ENCODE assay signal across 15 cellular contexts in the genomic region with DNA sequence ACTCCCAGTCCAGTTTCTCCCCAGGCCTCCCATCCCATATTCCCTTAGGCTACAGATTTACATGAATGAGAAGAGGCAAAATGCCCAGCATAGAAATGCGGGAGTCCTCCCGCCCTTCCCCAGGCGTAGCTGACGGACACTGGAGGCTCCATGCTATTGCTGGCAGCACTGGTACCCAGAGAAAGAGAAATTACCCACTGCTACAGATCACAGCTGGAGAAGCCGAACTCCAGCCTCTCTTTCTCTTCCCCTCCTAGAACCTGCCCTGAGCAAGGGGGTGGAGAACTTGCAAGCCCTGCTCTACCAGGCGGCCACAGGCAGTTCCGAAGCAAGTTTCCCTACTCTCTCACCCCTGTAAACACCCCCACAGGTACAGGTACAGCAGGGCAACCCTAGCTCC. TPM values are rescaled to one million over a fixed set of nuclear protein-coding genes. Genes with fewer than 3 reads are reported as not detected.
A peak's percentile ranks its signal among the peaks of the same experiment; 100 is the strongest.
DNase-seq lines count a peak whose midpoint lies in the region; TF ChIP-seq lines count a peak whose summit lies in the region.
"Had no signal": no experiment of that assay in that cellular context is flagged by ENCODE, and none has a peak within 500 bp of the region (broad histone marks: within the 10 kb centered on the region; RNA-seq: fewer than 3 reads in every experiment).

No MANE protein-coding gene starts in this region.

- H2AK5ac ChIP-seq in neuronal stem cell (ENCODE audit: low read depth, low read length), result no peak overlapping the region

- no peak overlapping the region for H2BK15ac ChIP-seq in neuronal stem cell (ENCODE audit: low read length)

- no peak overlapping the region for H2BK12ac ChIP-seq in neuronal stem cell (ENCODE audit: low read length)

- no peak for TF ChIP-seq CTCF in transverse colon (IDR thresholded peaks at IDR 0.05)

- H3K79me2 ChIP-seq in GM23248 (ENCODE audit: insufficient read depth), result peaks cover 37% of the 10 kb centered on the region

- no peak overlapping the region for H2BK5ac ChIP-seq in neuronal stem cell (ENCODE audit: low read length)

- H3K4me2 ChIP-seq in GM23248 (ENCODE audit: unreplicated experiment) (no peak overlapping the region), neuronal stem cell (ENCODE audit: insufficient read depth, low read length, poor library complexity, severe bottlenecking) (no peak overlapping the region)

- intact Hi-C loops in transverse colon (cut with DNase I; ENCODE audit: low total_unique reads), result no loop called here

- H2BK120ac ChIP-seq in neuronal stem cell (ENCODE audit: low read depth, low read length), result no peak overlapping the region

- no peak overlapping the region for H3K14ac ChIP-seq in neuronal stem cell (ENCODE audit: low read length)

- H2AFZ ChIP-seq in GM23248, result no peak overlapping the region
- no peak overlapping the region for H2AFZ ChIP-seq in neuronal stem cell (ENCODE audit: low read length)

- no peaks in the 10 kb centered on the region for H3K27me3 ChIP-seq in GM23248 (replicated peaks; ENCODE audit: insufficient read depth)
- H3K27me3 ChIP-seq in adipocyte (replicated peaks; ENCODE audit: control insufficient read depth, insufficient read depth, low read length), result no peaks in the 10 kb centered on the region
- peaks cover 0 to 11% (median 1%) of the 10 kb centered on the region in 3 experiments for H3K27me3 ChIP-seq in neuronal stem cell (ENCODE audit: control insufficient read depth in 3 of 3, insufficient read depth in 3 of 3, low read depth in 1 of 3, low read length in 3 of 3)
- no peaks in the 10 kb centered on the region for H3K27me3 ChIP-seq in transverse colon

- H3K27ac ChIP-seq in GM23248 (no peak overlapping the region), neuronal stem cell (replicated peaks; ENCODE audit: low read length) (no peak overlapping the region), transverse colon (peak overlapping the region; percentile 6 to 52 (median 24))

- no peaks in the 10 kb centered on the region for H3K79me1 ChIP-seq in neuronal stem cell (ENCODE audit: low read depth, low read length)

- in situ Hi-C loops in GM23248 (cut with MboI) (no loop called here), transverse colon (cut with MboI; ENCODE audit: low pct_ligation_motif_present in 1 of 4, low pct_unique_long_range_greater_than_20kb in 1 of 4, low sequenced_read_pairs in 3 of 4) (no loop called here)

- DNase-seq in GM23248, result no peak
- no peak for DNase-seq in adipocyte (ENCODE audit: low read depth)
- no peak for DNase-seq in neuronal stem cell (ENCODE audit: low spot score)
- no peak for DNase-seq in transverse colon
- no peak for DNase-seq in DMS 273 (lab: John Stamatoyannopoulos, UW; ENCODE audit: unreplicated experiment)
- no peak for DNase-seq in Ammon's horn (ENCODE audit: low spot score)
- no peak for DNase-seq in HUDEP-2 (lab: John Stamatoyannopoulos, UW; ENCODE audit: unreplicated experiment in 76 of 76)
- DNase-seq: DMS153, EL, NCI-H1092, NCI-H1694, NCI-H748 treated with DMSO at 0.1 percent for 48 hours, Right ventricle myocardium superior had no signal

- no peak overlapping the region for H4K8ac ChIP-seq in neuronal stem cell (ENCODE audit: low read depth, low read length)

- H4K91ac ChIP-seq in neuronal stem cell (ENCODE audit: low read depth, low read length, poor library complexity), result no peak overlapping the region

- H3K4ac ChIP-seq in neuronal stem cell (ENCODE audit: low read length), result no peak overlapping the region

- no peak overlapping the region for H3K4me3 ChIP-seq in GM23248
- H3K4me3 ChIP-seq in adipocyte (ENCODE audit: low read length), result peak overlapping the region; percentile 21
- no peak overlapping the region for H3K4me3 ChIP-seq in neuronal stem cell (ENCODE audit: low read length in 2 of 2)
- H3K4me3 ChIP-seq in transverse colon, result no peak overlapping the region

- no peaks in the 10 kb centered on the region for H4K20me1 ChIP-seq in GM23248 (ENCODE audit: insufficient read depth)

- peak overlapping the region; percentile 19 for H3K18ac ChIP-seq in neuronal stem cell (ENCODE audit: low read length)

- H3F3A ChIP-seq in GM23248 (ENCODE audit: insufficient read depth), result peaks cover 20% of the 10 kb centered on the region

- no peaks in the 10 kb centered on the region for H3K9me2 ChIP-seq in GM23248 (ENCODE audit: insufficient read depth)

- 96 to 98% methylated on average over 7 of the region's 7 CpGs for WGBS in GM23248 (ENCODE audit: low coverage in 1 of 2, low lambda C conversion rate in 2 of 2, missing lambda C conversion rate in 2 of 2), 2 experiments
- no CpG with 5 or more reads among the region's 7 CpGs for WGBS in neuronal stem cell (ENCODE audit: extremely low coverage in 2 of 2, insufficient read length in 2 of 2, insufficient replicate concordance in 1 of 2), 2 donors
- WGBS in transverse colon (ENCODE audit: low coverage in 1 of 2), 2 donors, result 84% methylated on average over 7 of the region's 7 CpGs; no CpG with 5 or more reads in 1 of the 2 donors

- H3K9me3 ChIP-seq in GM23248 (ENCODE audit: low read depth) (no peaks in the 10 kb centered on the region), adipocyte (ENCODE audit: control insufficient read depth, low read length) (no peaks in the 10 kb centered on the region), neuronal stem cell (replicated peaks in 1 of 2; ENCODE audit: control insufficient read depth in 2 of 2, insufficient read depth in 1 of 2, low read depth in 1 of 2, low read length in 2 of 2) (no peaks in the 10 kb centered on the region), transverse colon (no peaks in the 10 kb centered on the region)

- H3K36me3 ChIP-seq in GM23248 (ENCODE audit: low read depth) (peaks cover 39% of the 10 kb centered on the region; the same call in 1 of the 2 replicates), adipocyte (ENCODE audit: control insufficient read depth, insufficient read depth, low read length, severe bottlenecking) (peaks cover 55% of the 10 kb centered on the region), neuronal stem cell (replicated peaks in 1 of 2; ENCODE audit: control insufficient read depth in 2 of 2, insufficient read depth in 2 of 2, low read length in 2 of 2) (no peaks in the 10 kb centered on the region), transverse colon (peaks cover 0 to 21% (median 8%) of the 10 kb centered on the region in 4 donors)

- no peak for TF ChIP-seq EP300 in transverse colon (IDR thresholded peaks at IDR 0.05; ENCODE audit: low read depth)

- H3K23ac ChIP-seq in neuronal stem cell (ENCODE audit: low read depth, low read length, poor library complexity), result no peak overlapping the region

- H3K4me1 ChIP-seq in GM23248 (ENCODE audit: insufficient read depth), result peaks cover 13% of the 10 kb centered on the region
- H3K4me1 ChIP-seq in adipocyte (ENCODE audit: control insufficient read depth, insufficient read depth, low read length), result peaks cover 45% of the 10 kb centered on the region
- H3K4me1 ChIP-seq in neuronal stem cell (ENCODE audit: control insufficient read depth in 2 of 2, insufficient read depth in 1 of 2, low read depth in 1 of 2, low read length in 2 of 2), result peaks cover 0 to 4% of the 10 kb centered on the region in 2 donors
- peaks cover 30 to 72% (median 64%) of the 10 kb centered on the region in 4 donors for H3K4me1 ChIP-seq in transverse colon

- TF ChIP-seq POLR2A in transverse colon (IDR thresholded peaks at IDR 0.05), result no peak

- H3K9ac ChIP-seq in GM23248 (peak overlapping the region; percentile 18; the same call in 1 of the 2 replicates), adipocyte (ENCODE audit: low read length) (peak overlapping the region; percentile 56), neuronal stem cell (ENCODE audit: low read depth, low read length, poor library complexity) (no peak overlapping the region)

RNA-seq across cellular contexts. Expression of a gene that starts 3.6 kb away (rescaled TPM):
- total RNA-seq in GM23248 (2014; rRNA removed; shearing (Covaris generic)), result 147 TPM in 2 replicates
- 113 and 117 TPM in 2 replicates for polyA plus RNA-seq in GM23248 (2016; fragmentation: Nextera tagmentation; extraction: Ambion mirVana)
- 2.3 TPM for polyA plus RNA-seq in neuronal stem cell (2013, experiment 1 of 2)
- polyA plus RNA-seq in neuronal stem cell (2013, experiment 2 of 2), result 2.3 TPM
- 100 to 1,000 TPM; 148 to 367 (median 208) TPM for total RNA-seq in transverse colon

RNA-seq across cellular contexts. Expression of a gene that starts 12.2 kb away (rescaled TPM):
- 0.76 TPM in 1 of 2 replicates, not detected in the other for total RNA-seq in GM23248 (2014; rRNA removed; shearing (Covaris generic))
- 0.25 and 0.59 TPM in 2 replicates for polyA plus RNA-seq in GM23248 (2016; fragmentation: Nextera tagmentation; extraction: Ambion mirVana)
- polyA plus RNA-seq in neuronal stem cell (2013, experiment 1 of 2), result 0.40 TPM
- 0.68 TPM for polyA plus RNA-seq in neuronal stem cell (2013, experiment 2 of 2)
- 100 to 1,000 TPM; 151 to 757 (median 502) TPM for total RNA-seq in transverse colon
- total RNA-seq: Right ventricle myocardium superior had no signal

RNA-seq across cellular contexts. Expression of a gene that starts 45.7 kb away (rescaled TPM):
- 247 and 343 TPM in 2 replicates for total RNA-seq in GM23248 (2014; rRNA removed; shearing (Covaris generic))
- 183 and 197 TPM in 2 replicates for polyA plus RNA-seq in GM23248 (2016; fragmentation: Nextera tagmentation; extraction: Ambion mirVana)
- polyA plus RNA-seq in neuronal stem cell (2013, experiment 1 of 2), result 35.2 TPM
- polyA plus RNA-seq in neuronal stem cell (2013, experiment 2 of 2), result 34.5 TPM
- total RNA-seq in transverse colon, result 100 to 1,000 TPM; 229 to 317 (median 258) TPM

RNA-seq across cellular contexts. Expression of a gene that starts 57.2 kb away (rescaled TPM):
- not detected in 2 replicates for total RNA-seq in GM23248 (2014; rRNA removed; shearing (Covaris generic))
- polyA plus RNA-seq in GM23248 (2016; fragmentation: Nextera tagmentation; extraction: Ambion mirVana), result 0.28 and 0.32 TPM in 2 replicates
- polyA plus RNA-seq in neuronal stem cell (2013, experiment 1 of 2), result 0.14 TPM
- 0.11 TPM for polyA plus RNA-seq in neuronal stem cell (2013, experiment 2 of 2)
- total RNA-seq in transverse colon, result 10 to 100 TPM in 1 of 4 donors, 1 to 10 TPM in 2, not detected in 1; 1.1 to 16.8 (median 2.3) TPM
- total RNA-seq: HT1080 had no signal
- polyA plus RNA-seq: AG04450 had no signal

Comparison
In these comparisons a context has a peak if more than half of its experiments do, and no peak if none do; other contexts are left out.
1. H3K27ac ChIP-seq: peak in transverse colon (4 of 4); none in GM23248 (single experiment) and neuronal stem cell (single experiment).
2. RNA of a gene that starts 12.2 kb away (total RNA-seq): 151 to 757 TPM in transverse colon; 0.76 TPM in GM23248; every median in the first group is over 10 times any median in the second.